In genomic region chr11:125053167-125053566, GRCh38 we compare ENCODE assay signal across 21 cellular contexts.
"Had no signal": no experiment of that assay in that cellular context is flagged by ENCODE, and none has a peak within 500 bp of the region (broad histone marks: within the 10 kb centered on the region; RNA-seq: fewer than 3 reads in every experiment).

No MANE protein-coding gene starts in this region.

- H3K4me3 Mint-ChIP-seq: activated B cell treated with CpG ODN at 0.5 μM for 24 hours; activated CD4-positive, alpha-beta memory T cell treated with anti-CD3 and anti-CD28 coated beads for 36 hours; activated T-cell treated with anti-CD3 and anti-CD28 coated beads, Interleukin-2, amount 50 U/mL, for 72 hours; naive thymus-derived CD4-positive, alpha-beta T cell; neural progenitor cell; stimulated activated memory B cell treated with anti-CD40 and anti-IgM and Interleukin-4, amounts not matched to agents 10 μg/mL and 1 μg/mL and 100 μg/mL, for 72 hours; T-helper 1 cell treated with Interleukin-12 subunit alpha and Interleukin-12 subunit beta and Interleukin-4 antibody, amounts not matched to agents 30 μg/mL and 1 μg/mL, for 36 hours; type B pancreatic cell had no signal

- H3K4me3 ChIP-seq: coronary artery, esophagus squamous epithelium, lower lobe of right lung, neural progenitor cell, testis had no signal

- H3K36me3 ChIP-seq: esophagus squamous epithelium, lower lobe of right lung, neural progenitor cell had no signal

- H3K4me1 ChIP-seq: lower lobe of right lung, testis had no signal

- H3K27ac ChIP-seq: coronary artery, esophagus squamous epithelium, lower lobe of right lung, neural progenitor cell, testis had no signal

- H3K4me1 Mint-ChIP-seq: activated B cell treated with CpG ODN at 0.5 μM for 24 hours; neural progenitor cell; stimulated activated memory B cell treated with anti-CD40 and anti-IgM and Interleukin-4, amounts not matched to agents 10 μg/mL and 1 μg/mL and 100 μg/mL, for 72 hours had no signal

- ATAC-seq: left lobe of liver; lower lobe of right lung; naive thymus-derived CD4-positive, alpha-beta T cell; sciatic nerve; stimulated activated memory B cell treated with anti-CD40 and anti-IgM and Interleukin-4, amounts not matched to agents 10 μg/mL and 1 μg/mL and 100 μg/mL, for 72 hours had no signal

- H2AFZ ChIP-seq: neural progenitor cell had no signal

- H3K27me3 ChIP-seq: esophagus squamous epithelium, neural progenitor cell, testis had no signal

- H3K9me3 ChIP-seq: esophagus squamous epithelium, lower lobe of right lung, testis had no signal

- DNase-seq: activated B cell treated with CpG ODN at 0.5 μM for 24 hours; activated CD4-positive, alpha-beta memory T cell treated with anti-CD3 and anti-CD28 coated beads for 36 hours; activated CD4-positive, alpha-beta T cell treated with anti-CD3 and anti-CD28 coated beads for 4 hours; activated effector memory CD4-positive, alpha-beta T cell treated with anti-CD3 and anti-CD28 coated beads, Interleukin-2, amount 50 U/mL, for 16 hours; activated naive CD4-positive, alpha-beta T cell treated with anti-CD3 and anti-CD28 coated beads, Interleukin-2, amount 50 U/mL, for 16 hours; activated T-cell treated with anti-CD3 and anti-CD28 coated beads, Interleukin-2, amount 50 U/mL, for 72 hours; esophagus squamous epithelium; kidney; lower lobe of right lung; naive thymus-derived CD4-positive, alpha-beta T cell; small intestine; stimulated activated CD4-positive, alpha-beta T cell treated with anti-CD3 and anti-CD28 coated beads, Interleukin-2, amount 100 ng/mL, for 24 hours; T1000; testis had no signal

- H3K27ac Mint-ChIP-seq: activated B cell treated with CpG ODN at 0.5 μM for 24 hours; activated CD4-positive, alpha-beta memory T cell treated with anti-CD3 and anti-CD28 coated beads for 36 hours; activated T-cell treated with anti-CD3 and anti-CD28 coated beads, Interleukin-2, amount 50 U/mL, for 72 hours; naive thymus-derived CD4-positive, alpha-beta T cell; neural progenitor cell; stimulated activated memory B cell treated with anti-CD40 and anti-IgM and Interleukin-4, amounts not matched to agents 10 μg/mL and 1 μg/mL and 100 μg/mL, for 72 hours; T-helper 1 cell treated with Interleukin-12 subunit alpha and Interleukin-12 subunit beta and Interleukin-4 antibody, amounts not matched to agents 30 μg/mL and 1 μg/mL, for 36 hours; type B pancreatic cell had no signal

- H3K27me3 Mint-ChIP-seq: activated B cell treated with CpG ODN at 0.5 μM for 24 hours; activated CD4-positive, alpha-beta memory T cell treated with anti-CD3 and anti-CD28 coated beads for 36 hours; stimulated activated memory B cell treated with anti-CD40 and anti-IgM and Interleukin-4, amounts not matched to agents 10 μg/mL and 1 μg/mL and 100 μg/mL, for 72 hours; type B pancreatic cell had no signal

- H3K4me2 ChIP-seq: neural progenitor cell had no signal

- H3K9ac ChIP-seq: neural progenitor cell had no signal

- H3K36me3 Mint-ChIP-seq: activated CD4-positive, alpha-beta memory T cell treated with anti-CD3 and anti-CD28 coated beads for 36 hours; neural progenitor cell; stimulated activated memory B cell treated with anti-CD40 and anti-IgM and Interleukin-4, amounts not matched to agents 10 μg/mL and 1 μg/mL and 100 μg/mL, for 72 hours; type B pancreatic cell had no signal

- H3K9me3 Mint-ChIP-seq: activated B cell treated with CpG ODN at 0.5 μM for 24 hours; activated T-cell treated with anti-CD3 and anti-CD28 coated beads, Interleukin-2, amount 50 U/mL, for 72 hours; neural progenitor cell; stimulated activated memory B cell treated with anti-CD40 and anti-IgM and Interleukin-4, amounts not matched to agents 10 μg/mL and 1 μg/mL and 100 μg/mL, for 72 hours; T-helper 1 cell treated with Interleukin-12 subunit alpha and Interleukin-12 subunit beta and Interleukin-4 antibody, amounts not matched to agents 30 μg/mL and 1 μg/mL, for 36 hours; type B pancreatic cell had no signal
